Comparison of ENCODE assay signal across 16 cellular contexts in the genomic region with DNA sequence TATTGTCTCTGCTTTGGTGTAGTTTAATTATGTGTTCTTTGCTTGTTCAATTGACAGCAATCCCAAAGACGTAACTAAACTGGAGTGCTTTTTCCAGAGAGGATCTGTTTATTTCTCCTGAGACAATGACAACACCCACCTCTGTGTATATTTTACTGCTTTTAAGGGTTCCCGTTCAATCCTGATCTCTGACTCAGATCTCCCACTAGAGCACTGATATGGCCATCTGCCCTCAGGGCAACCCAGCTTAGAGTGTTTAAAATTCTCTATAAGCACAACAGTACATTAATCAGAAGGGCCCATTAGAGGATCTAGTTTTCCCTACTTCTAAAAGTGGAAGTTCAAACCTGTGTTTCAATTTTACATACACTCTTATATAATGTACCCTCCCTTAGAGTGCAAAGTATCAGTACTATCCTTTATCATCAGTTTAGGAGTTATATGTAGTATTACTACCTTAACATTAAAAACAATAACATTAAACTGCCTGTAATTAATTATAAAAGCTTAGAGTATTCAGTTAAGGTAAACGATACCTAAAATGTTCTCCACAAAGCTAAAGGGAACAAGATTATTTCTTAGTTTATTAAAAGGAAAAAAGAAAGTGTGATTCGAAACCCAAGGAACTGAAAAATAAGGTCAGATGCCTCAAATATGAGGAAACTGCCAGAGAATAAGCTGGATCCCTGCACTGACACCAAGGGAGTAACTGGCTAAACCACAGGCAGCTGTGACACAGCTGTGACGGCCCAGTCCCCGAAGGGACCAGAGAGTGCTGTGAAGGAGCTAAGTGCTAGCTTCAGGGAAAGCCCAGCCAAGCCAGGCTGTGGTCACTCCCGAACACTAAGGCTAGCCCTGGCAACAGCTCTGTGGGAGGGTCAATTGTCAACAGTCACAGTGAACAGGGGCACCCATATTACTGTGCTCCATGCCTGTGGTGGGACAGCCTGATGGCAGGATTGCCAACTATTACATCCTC. TPM values are rescaled to one million over a fixed set of nuclear protein-coding genes. Genes with fewer than 3 reads are reported as not detected.
DNase-seq lines count a peak whose midpoint lies in the region; ATAC-seq and TF ChIP-seq lines count a peak whose summit lies in the region.
"Had no signal": no experiment of that assay in that cellular context is flagged by ENCODE, and none has a peak within 500 bp of the region (broad histone marks: within the 10 kb centered on the region; RNA-seq: fewer than 3 reads in every experiment).

No MANE protein-coding gene starts in this region.

- H3K36me3 Mint-ChIP-seq in HFFc6 (ENCODE audit: low read depth) (peaks cover 42% of the 10 kb centered on the region), mesothelial cell of epicardium (peaks cover 35% of the 10 kb centered on the region)

- H3K4me1 Mint-ChIP-seq in HFFc6 (ENCODE audit: low read depth) (peaks cover 32% of the 10 kb centered on the region), mesothelial cell of epicardium (peaks cover 10% of the 10 kb centered on the region)
- H3K4me1 Mint-ChIP-seq: activated CD4-positive, alpha-beta T cell treated with anti-CD3 and anti-CD28 coated beads for 36 hours; GM23338; stimulated activated naive B cell treated with anti-CD40 and anti-IgM and Interleukin-4, amounts not matched to agents 10 μg/mL and 1 μg/mL and 100 μg/mL, for 72 hours had no signal

- peak; percentile 71 for DNase-seq in AG20443 (ENCODE audit: low spot score)
- DNase-seq in HFFc6: peak; percentile 93
- DNase-seq in dedifferentiated amniotic fluid mesenchymal stem cell (ENCODE audit: extremely low spot score): peak; percentile 71
- no peak for DNase-seq in mesothelial cell of epicardium (ENCODE audit: low spot score in 2 of 2, unreplicated experiment in 2 of 2)
- no peak for DNase-seq in OCI-M2 (lab: John Stamatoyannopoulos, UW; ENCODE audit: unreplicated experiment)
- DNase-seq in NCI-H1417 treated with DMSO at 0.1 percent for 48 hours (lab: John Stamatoyannopoulos, UW): no peak
- DNase-seq in activated effector memory CD4-positive, alpha-beta T cell treated with Interleukin-2 at 50 U/mL for 16 hours: no peak
- DNase-seq: activated CD4-positive, alpha-beta T cell treated with anti-CD3 and anti-CD28 coated beads for 36 hours; activated naive CD4-positive, alpha-beta T cell treated with Interleukin-2 at 50 U/mL for 16 hours; COR-L47; NCI-H1105 treated with DMSO at 0.1 percent for 48 hours; ovary; stimulated activated CD4-positive, alpha-beta T cell treated with anti-CD3 and anti-CD28 coated beads, Interleukin-2, amount 100 ng/mL, for 48 hours; stimulated activated naive B cell treated with anti-CD40 and anti-IgM and Interleukin-4, amounts not matched to agents 10 μg/mL and 1 μg/mL and 100 μg/mL, for 72 hours had no signal

- no peaks in the 10 kb centered on the region; the same call in none of the 2 replicates for H3K27me3 Mint-ChIP-seq in HFFc6 (ENCODE audit: insufficient read depth)
- H3K27me3 Mint-ChIP-seq in mesothelial cell of epicardium (ENCODE audit: low read depth): no peaks in the 10 kb centered on the region
- H3K27me3 Mint-ChIP-seq: activated CD4-positive, alpha-beta T cell treated with anti-CD3 and anti-CD28 coated beads for 36 hours; stimulated activated naive B cell treated with anti-CD40 and anti-IgM and Interleukin-4, amounts not matched to agents 10 μg/mL and 1 μg/mL and 100 μg/mL, for 72 hours had no signal

- H3K9me3 Mint-ChIP-seq in HFFc6: no peaks in the 10 kb centered on the region
- no peaks in the 10 kb centered on the region for H3K9me3 Mint-ChIP-seq in mesothelial cell of epicardium
- H3K9me3 Mint-ChIP-seq: GM23338; stimulated activated naive B cell treated with anti-CD40 and anti-IgM and Interleukin-4, amounts not matched to agents 10 μg/mL and 1 μg/mL and 100 μg/mL, for 72 hours had no signal

- no peak for ATAC-seq in HG03025 (IDR thresholded peaks at IDR 0.05; ENCODE audit: low FRiP score, unreplicated experiment)
- ATAC-seq: activated CD4-positive, alpha-beta T cell treated with anti-CD3 and anti-CD28 coated beads for 36 hours; GM23338; stimulated activated naive B cell treated with anti-CD40 and anti-IgM and Interleukin-4, amounts not matched to agents 10 μg/mL and 1 μg/mL and 100 μg/mL, for 72 hours had no signal

- TF ChIP-seq CTCF in HFFc6 (IDR thresholded peaks at IDR 0.05) (no peak), mesothelial cell of epicardium (IDR thresholded peaks at IDR 0.05; ENCODE audit: unreplicated experiment) (no peak)

- H3K27ac Mint-ChIP-seq in HFFc6 (peak overlapping the region; percentile 84), mesothelial cell of epicardium (peak overlapping the region; percentile 75)
- H3K27ac Mint-ChIP-seq: activated CD4-positive, alpha-beta T cell treated with anti-CD3 and anti-CD28 coated beads for 36 hours; GM23338; stimulated activated naive B cell treated with anti-CD40 and anti-IgM and Interleukin-4, amounts not matched to agents 10 μg/mL and 1 μg/mL and 100 μg/mL, for 72 hours had no signal

- H3K4me3 Mint-ChIP-seq in HFFc6: peak overlapping the region; percentile 62
- H3K4me3 Mint-ChIP-seq in mesothelial cell of epicardium: no peak overlapping the region
- H3K4me3 Mint-ChIP-seq: activated CD4-positive, alpha-beta T cell treated with anti-CD3 and anti-CD28 coated beads for 36 hours; GM23338; stimulated activated naive B cell treated with anti-CD40 and anti-IgM and Interleukin-4, amounts not matched to agents 10 μg/mL and 1 μg/mL and 100 μg/mL, for 72 hours had no signal

RNA-seq across cellular contexts. Expression of gene UFD1, which starts 15.2 kb away (rescaled TPM):
- 100 to 1,000 TPM in 4 of 6 experiments, 10 to 100 TPM in 2; 94.9 to 134 (median 113) TPM for total RNA-seq in HFFc6 (2021; fragmentation: NEBNext Ultra II Directional; extraction: Animal tissue kit (Norgen Biotek cat#: 25700))
- 38.8 to 45.0 TPM (median 43.2 TPM) in 3 replicates for total RNA-seq in mesothelial cell of epicardium

RNA-seq across cellular contexts. Expression of gene CDC45, which starts 15.9 kb away (rescaled TPM):
- total RNA-seq in HFFc6 (2021; fragmentation: NEBNext Ultra II Directional; extraction: Animal tissue kit (Norgen Biotek cat#: 25700)): 10 to 100 TPM in 5 of 6 experiments, 1 to 10 TPM in 1; 8.8 to 17.4 (median 16.2) TPM
- 12.2 to 15.3 TPM (median 12.5 TPM) in 3 replicates for total RNA-seq in mesothelial cell of epicardium

RNA-seq across cellular contexts. Expression of gene C22orf39, which starts 16.3 kb away (rescaled TPM):
- total RNA-seq in HFFc6 (2021; fragmentation: NEBNext Ultra II Directional; extraction: Animal tissue kit (Norgen Biotek cat#: 25700)): 10 to 100 TPM; 11.2 to 12.7 (median 12.2) TPM
- total RNA-seq in mesothelial cell of epicardium: 33.4 to 36.8 TPM (median 34.0 TPM) in 3 replicates

RNA-seq across cellular contexts. Expression of gene MRPL40, which starts 31.4 kb away (rescaled TPM):
- 10 to 100 TPM; 44.6 to 52.6 (median 47.5) TPM for total RNA-seq in HFFc6 (2021; fragmentation: NEBNext Ultra II Directional; extraction: Animal tissue kit (Norgen Biotek cat#: 25700))
- 17.9 to 21.9 TPM (median 19.1 TPM) in 3 replicates for total RNA-seq in mesothelial cell of epicardium

RNA-seq across cellular contexts. Expression of gene HIRA, which starts 32.2 kb away (rescaled TPM):
- total RNA-seq in HFFc6 (2021; fragmentation: NEBNext Ultra II Directional; extraction: Animal tissue kit (Norgen Biotek cat#: 25700)): 10 to 100 TPM; 26.6 to 30.8 (median 27.4) TPM
- total RNA-seq in mesothelial cell of epicardium: 34.6 to 38.2 TPM (median 34.9 TPM) in 3 replicates

Comparison
In these comparisons a context has a peak if more than half of its experiments do, and no peak if none do; other contexts are left out.
1. DNase-seq: peak in AG20443 (single experiment), HFFc6 (single experiment) and dedifferentiated amniotic fluid mesenchymal stem cell (single experiment); none in mesothelial cell of epicardium (0 of 2), OCI-M2 (single experiment), NCI-H1417 treated with DMSO at 0.1 percent for 48 hours (single experiment) and activated effector memory CD4-positive, alpha-beta T cell treated with Interleukin-2 at 50 U/mL for 16 hours (single experiment).